ENCODE assay signal across 33 cellular contexts in genomic region chr1:162080472-162081015, GRCh38. TPM values are rescaled to one million over a fixed set of nuclear protein-coding genes. Genes with fewer than 3 reads are reported as not detected.
DNase-seq lines count a peak whose midpoint lies in the region; FAIRE-seq and TF ChIP-seq lines count a peak whose summit lies in the region.
"Had no signal": no experiment of that assay in that cellular context is flagged by ENCODE, and none has a peak within 500 bp of the region (broad histone marks: within the 10 kb centered on the region; RNA-seq: fewer than 3 reads in every experiment).

No MANE protein-coding gene starts in this region.

- intact Hi-C loops in ascending aorta (cut with DNase I) = no loop called here

- WGBS in small intestine, 3 donors = 18 to 46% (median 31%) methylated on average over 2 of the region's 2 CpGs

- peak overlapping the region; percentile 70 to 71 for H3K27ac ChIP-seq in ascending aorta
- no peak overlapping the region for H3K27ac ChIP-seq in small intestine (ENCODE audit: low read depth in 1 of 2, low read length in 1 of 2)
- H3K27ac ChIP-seq: A549, left ventricle myocardium inferior, SJSA1, spleen had no signal

- H3K36me3 ChIP-seq in ascending aorta = no peaks in the 10 kb centered on the region
- H3K36me3 ChIP-seq in small intestine (ENCODE audit: control insufficient read depth in 2 of 2, insufficient read depth in 2 of 2, low read length in 2 of 2) = no peaks in the 10 kb centered on the region
- H3K36me3 ChIP-seq: heart left ventricle, left ventricle myocardium inferior, SJSA1, spleen, thoracic aorta had no signal

- peak overlapping the region in 1 of 2 donors; percentile 4 for H3K4me3 ChIP-seq in ascending aorta
- H3K4me3 ChIP-seq in small intestine (ENCODE audit: low read depth in 1 of 2, low read length in 2 of 2) = no peak overlapping the region
- H3K4me3 ChIP-seq: A549, heart left ventricle, left ventricle myocardium inferior, SJSA1, spleen, thoracic aorta had no signal

- TF ChIP-seq CTCF in ascending aorta (IDR thresholded peaks at IDR 0.05) = no peak

- DNase-seq in NCI-H748 (lab: John Stamatoyannopoulos, UW; ENCODE audit: unreplicated experiment) (peak; percentile 63), NCI-H748 treated with DMSO at 0.1 percent for 48 hours (lab: John Stamatoyannopoulos, UW) (no peak), NCI-H1105 treated with DMSO at 0.1 percent for 48 hours (lab: John Stamatoyannopoulos, UW) (peak; percentile 45), ascending aorta (ENCODE audit: low spot score in 2 of 2) (no peak), small intestine (peak; percentile 36), dermis blood vessel endothelial cell (no peak), CD1c-positive myeloid dendritic cell (ENCODE audit: extremely low spot score) (no peak), NCI-H128 (lab: John Stamatoyannopoulos, UW; ENCODE audit: unreplicated experiment) (no peak)
- DNase-seq: activated B cell treated with CpG ODN at 0.5 μM for 24 hours; activated CD8-positive, alpha-beta memory T cell treated with anti-CD3 and anti-CD28 coated beads, Interleukin-2, amount 10 ng/mL, durations not matched to agents 7 days and 5 days; activated gamma-delta T cell; activated naive CD8-positive, alpha-beta T cell treated with anti-CD3 and anti-CD28 coated beads for 36 hours; activated T-cell treated with anti-CD3 and anti-CD28 coated beads, Interleukin-2, amount 50 U/mL, for 4 hours; caudate nucleus; CD8-positive, alpha-beta memory T cell; HCEC 1CT; heart left ventricle; islet precursor cell; left ventricle myocardium inferior; NCI-H1694; NCI-H526; right cardiac atrium; spleen; stimulated activated CD4-positive, alpha-beta T cell treated with anti-CD3 and anti-CD28 coated beads, Interleukin-2, amount 100 ng/mL, for 24 hours; stimulated activated naive CD8-positive, alpha-beta T cell treated with anti-CD3 and anti-CD28 coated beads, Interleukin-15, Interleukin-2, amounts not matched to agents 100 U/mL and 50 U/mL, for 24 hours; T-cell had no signal

- H3K27me3 ChIP-seq in ascending aorta (no peaks in the 10 kb centered on the region), small intestine (ENCODE audit: control insufficient read depth in 2 of 2, insufficient read depth in 2 of 2, low read length in 2 of 2) (peaks cover 0 to 2% of the 10 kb centered on the region in 2 donors)
- H3K27me3 ChIP-seq: SJSA1 had no signal

- peaks cover 0 to 20% of the 10 kb centered on the region in 2 donors for H3K4me1 ChIP-seq in ascending aorta
- H3K4me1 ChIP-seq in small intestine (ENCODE audit: control insufficient read depth in 2 of 2, insufficient read depth in 1 of 2, low read depth in 1 of 2, low read length in 1 of 2) = peaks cover 2 to 7% of the 10 kb centered on the region in 2 donors
- H3K4me1 ChIP-seq: SJSA1, spleen had no signal

- no peaks in the 10 kb centered on the region for H3K9me3 ChIP-seq in ascending aorta
- H3K9me3 ChIP-seq in small intestine (ENCODE audit: control insufficient read depth, low read depth) = no peaks in the 10 kb centered on the region
- H3K9me3 ChIP-seq: A549, heart left ventricle, left ventricle myocardium inferior, SJSA1, thoracic aorta had no signal

- FAIRE-seq in small intestine (lab: Jason Lieb, UNC) = no peak
- FAIRE-seq: A549, G401.6, HepG2, urothelium cell line had no signal

RNA-seq across cellular contexts. Expression of gene NOS1AP, which starts 11.1 kb away (rescaled TPM):
- total RNA-seq in ascending aorta (5.0 TPM), dermis blood vessel endothelial cell (0.34 and 0.70 TPM in 2 replicates)
- polyA plus RNA-seq in small intestine = 1 to 10 TPM in 2 of 3 donors, under 1 TPM in 1; 0.89 to 1.8 (median 1.6) TPM
- total RNA-seq: activated B cell treated with CpG ODN at 0.5 μM for 24 hours; activated CD8-positive, alpha-beta memory T cell treated with anti-CD3 and anti-CD28 coated beads, Interleukin-2, amount 10 ng/mL, durations not matched to agents 7 days and 5 days; RPMI7951; SJSA1 had no signal
- polyA plus RNA-seq: CD8-positive, alpha-beta memory T cell had no signal

RNA-seq across cellular contexts. Expression of gene OLFML2B, which starts 56.9 kb away (rescaled TPM):
- total RNA-seq in ascending aorta (79.7 TPM), dermis blood vessel endothelial cell (0.14 and 0.17 TPM in 2 replicates)
- 1 to 10 TPM in 2 of 3 donors, under 1 TPM in 1; 0.54 to 2.4 (median 1.3) TPM for polyA plus RNA-seq in small intestine
- total RNA-seq: activated B cell treated with CpG ODN at 0.5 μM for 24 hours; activated CD8-positive, alpha-beta memory T cell treated with anti-CD3 and anti-CD28 coated beads, Interleukin-2, amount 10 ng/mL, durations not matched to agents 7 days and 5 days; HepG2; T-cell had no signal
- polyA plus RNA-seq: CD8-positive, alpha-beta memory T cell; HepG2 had no signal

Comparison
In these comparisons a context has a peak if more than half of its experiments do, and no peak if none do; other contexts are left out.
1. DNase-seq: peak in NCI-H748 (single experiment), NCI-H1105 treated with DMSO at 0.1 percent for 48 hours (single experiment) and small intestine (single experiment); none in NCI-H748 treated with DMSO at 0.1 percent for 48 hours (single experiment), ascending aorta (0 of 2), dermis blood vessel endothelial cell (single experiment), CD1c-positive myeloid dendritic cell (single experiment) and NCI-H128 (single experiment).
2. H3K27ac ChIP-seq: peak in ascending aorta (2 of 2); none in small intestine (0 of 2).
3. RNA of gene OLFML2B, which starts 56.9 kb away (total RNA-seq): 79.7 TPM in ascending aorta (single experiment); 0.14 to 0.17 TPM in dermis blood vessel endothelial cell; every median in the first group is over 10 times any median in the second.